8 cellular contexts compared by ENCODE assay signal in genomic region chr6:125749864-125750691, GRCh38. TPM values are rescaled to one million over a fixed set of nuclear protein-coding genes. Genes with fewer than 3 reads are reported as not detected.
DNase-seq lines count a peak whose midpoint lies in the region; ATAC-seq and TF ChIP-seq lines count a peak whose summit lies in the region.

No MANE protein-coding gene starts in this region.

- H3K36me3 Mint-ChIP-seq in activated naive CD8-positive, alpha-beta T cell = no peaks in the 10 kb centered on the region

- H3K36me3 ChIP-seq in BLaER1 treated with 17β-estradiol and CSF1 and Interleukin-3, amounts not matched to agents 10 nM and 100 nM = no peaks in the 10 kb centered on the region
- no peaks in the 10 kb centered on the region for H3K36me3 ChIP-seq in iPS-15b (ENCODE audit: control insufficient read depth, insufficient read depth, low read length)
- H3K36me3 ChIP-seq in smooth muscle cell (ENCODE audit: low read depth) = no peaks in the 10 kb centered on the region

- peak overlapping the region; percentile 58 to 81 (median 71) for H3K4me3 ChIP-seq in BLaER1 treated with 17β-estradiol and CSF1 and Interleukin-3, amounts not matched to agents 10 nM and 100 nM
- H3K4me3 ChIP-seq in iPS-15b (ENCODE audit: low read depth, low read length) = peak overlapping the region; percentile 95
- H3K4me3 ChIP-seq in smooth muscle cell = peak overlapping the region; percentile 87

- ATAC-seq in GM18867 (IDR thresholded peaks at IDR 0.05; ENCODE audit: unreplicated experiment) = no peak

- H3K27ac Mint-ChIP-seq in activated naive CD8-positive, alpha-beta T cell = peak overlapping the region; percentile 46

- peaks cover 67 to 78% (median 74%) of the 10 kb centered on the region in 11 experiments for H3K27me3 ChIP-seq in BLaER1 treated with 17β-estradiol and CSF1 and Interleukin-3, amounts not matched to agents 10 nM and 100 nM
- no peaks in the 10 kb centered on the region for H3K27me3 ChIP-seq in iPS-15b (ENCODE audit: control insufficient read depth, insufficient read depth, low read length)
- H3K27me3 ChIP-seq in smooth muscle cell (ENCODE audit: low read depth) = no peaks in the 10 kb centered on the region

- peak overlapping the region; percentile 28 to 69 (median 48); a peak in 17 of 22 replicates for H3K9ac ChIP-seq in BLaER1 treated with 17β-estradiol and CSF1 and Interleukin-3, amounts not matched to agents 10 nM and 100 nM
- H3K9ac ChIP-seq in iPS-15b (ENCODE audit: low read depth, low read length) (peak overlapping the region; percentile 56), smooth muscle cell (ENCODE audit: low read depth) (peak overlapping the region; percentile 83)

- in situ Hi-C loops in KBM-7 (cut with MboI; ENCODE audit: low pct_unique_long_range_greater_than_20kb, low sequenced_read_pairs) = no loop called here

- TF ChIP-seq CTCF in smooth muscle cell (IDR thresholded peaks at IDR 0.05; ENCODE audit: borderline replicate concordance, insufficient read depth, poor library complexity, severe bottlenecking) = no peak

- H2AFZ ChIP-seq in smooth muscle cell (ENCODE audit: low read depth) = peak overlapping the region; percentile 98

- peaks cover 6% of the 10 kb centered on the region for H3F3A ChIP-seq in smooth muscle cell (ENCODE audit: low read depth)

- H3K4me1 Mint-ChIP-seq in activated naive CD8-positive, alpha-beta T cell (ENCODE audit: low read depth) = peaks cover 35% of the 10 kb centered on the region

- H3K27me3 Mint-ChIP-seq in activated naive CD8-positive, alpha-beta T cell = peaks cover 28% of the 10 kb centered on the region

- H3K9me3 Mint-ChIP-seq in activated naive CD8-positive, alpha-beta T cell (ENCODE audit: low read depth) = no peaks in the 10 kb centered on the region

- peak overlapping the region; percentile 91 to 99 (median 98) for H3K4me2 ChIP-seq in BLaER1 treated with 17β-estradiol and CSF1 and Interleukin-3, amounts not matched to agents 10 nM and 100 nM
- peak overlapping the region; percentile 88 for H3K4me2 ChIP-seq in smooth muscle cell

- peak overlapping the region; percentile 92 for H3K4me3 Mint-ChIP-seq in activated naive CD8-positive, alpha-beta T cell

- peaks cover 0 to 36% (median 22%) of the 10 kb centered on the region in 11 experiments; a peak in 16 of 22 replicates for H4K20me1 ChIP-seq in BLaER1 treated with 17β-estradiol and CSF1 and Interleukin-3, amounts not matched to agents 10 nM and 100 nM
- no peaks in the 10 kb centered on the region for H4K20me1 ChIP-seq in smooth muscle cell (ENCODE audit: low read depth)

- peaks cover 35% of the 10 kb centered on the region for H3K79me2 ChIP-seq in smooth muscle cell (ENCODE audit: low read depth)

- peak; percentile 20 for DNase-seq in KBM-7
- DNase-seq in smooth muscle cell (lab: John Stamatoyannopoulos, UW; ENCODE audit: unreplicated experiment) = no peak
- no peak for DNase-seq in T1000 (lab: John Stamatoyannopoulos, UW)
- DNase-seq in mucosa of gallbladder (ENCODE audit: low spot score) = no peak

- no peak overlapping the region for H3K27ac ChIP-seq in BLaER1 treated with 17β-estradiol and CSF1 and Interleukin-3, amounts not matched to agents 10 nM and 100 nM
- peak overlapping the region; percentile 64 for H3K27ac ChIP-seq in smooth muscle cell (ENCODE audit: low read depth)

- WGBS in smooth muscle cell (ENCODE audit: low lambda C conversion rate) = under 1% methylated on average over 35 of the region's 35 CpGs

- H3K9me3 ChIP-seq in BLaER1 treated with 17β-estradiol and CSF1 and Interleukin-3, amounts not matched to agents 10 nM and 100 nM (replicated peaks in 1 of 11) = no peaks in the 10 kb centered on the region
- no peaks in the 10 kb centered on the region for H3K9me3 ChIP-seq in iPS-15b (ENCODE audit: control insufficient read depth, insufficient read depth, low read length)
- no peaks in the 10 kb centered on the region for H3K9me3 ChIP-seq in smooth muscle cell (replicated peaks; ENCODE audit: low read depth)

- peaks cover 14 to 39% (median 36%) of the 10 kb centered on the region in 10 experiments; a peak in 19 of 20 replicates for H3K4me1 ChIP-seq in BLaER1 treated with 17β-estradiol and CSF1 and Interleukin-3, amounts not matched to agents 10 nM and 100 nM
- peaks cover 18% of the 10 kb centered on the region for H3K4me1 ChIP-seq in iPS-15b (ENCODE audit: control insufficient read depth, insufficient read depth, low read length)
- H3K4me1 ChIP-seq in smooth muscle cell (ENCODE audit: low read depth) = peaks cover 29% of the 10 kb centered on the region

RNA-seq across cellular contexts. Expression of gene HEY2, which starts 0.6 kb away (rescaled TPM):
- total RNA-seq in smooth muscle cell = 17.2 and 21.2 TPM in 2 replicates
- polyA plus RNA-seq in smooth muscle cell = 23.6 and 35.2 TPM in 2 replicates
- 2.4 TPM for total RNA-seq in mucosa of gallbladder

RNA-seq across cellular contexts. Expression of gene NCOA7, which starts 40.7 kb away (rescaled TPM):
- total RNA-seq in smooth muscle cell = 44.0 and 57.8 TPM in 2 replicates
- 35.7 and 38.1 TPM in 2 replicates for polyA plus RNA-seq in smooth muscle cell
- total RNA-seq in mucosa of gallbladder = 41.9 TPM
